27 cellular contexts compared by ENCODE assay signal in genomic region chr4:56674984-56675383, GRCh38. TPM values are rescaled to one million over a fixed set of nuclear protein-coding genes. Genes with fewer than 3 reads are reported as not detected.
DNase-seq lines count a peak whose midpoint lies in the region; ATAC-seq, FAIRE-seq and TF ChIP-seq lines count a peak whose summit lies in the region.
"Had no signal": no experiment of that assay in that cellular context is flagged by ENCODE, and none has a peak within 500 bp of the region (broad histone marks: within the 10 kb centered on the region; RNA-seq: fewer than 3 reads in every experiment).

No MANE protein-coding gene starts in this region.

- H3K9ac ChIP-seq in astrocyte (ENCODE audit: low read length): no peak overlapping the region

- no peak overlapping the region for H3K4me3 Mint-ChIP-seq in astrocyte (ENCODE audit: unreplicated experiment)
- no peak overlapping the region for H3K4me3 Mint-ChIP-seq in activated naive CD8-positive, alpha-beta T cell treated with anti-CD3 and anti-CD28 coated beads for 36 hours
- H3K4me3 Mint-ChIP-seq: activated CD4-positive, alpha-beta T cell treated with anti-CD3 and anti-CD28 coated beads, Interleukin-2, amount 10 ng/mL, durations not matched to agents 24 days and 14 days; activated naive CD8-positive, alpha-beta T cell had no signal

- no peak overlapping the region for H3K27ac ChIP-seq in astrocyte (ENCODE audit: low read depth, low read length)
- H3K27ac ChIP-seq in thoracic aorta: no peak overlapping the region
- H3K27ac ChIP-seq: ascending aorta, left ventricle myocardium inferior, pancreas, Peyer's patch had no signal

- FAIRE-seq in astrocyte (lab: Jason Lieb, UNC): no peak
- FAIRE-seq: H1, HepG2, islet of Langerhans, pancreas had no signal

- H3K4me1 ChIP-seq in astrocyte (ENCODE audit: insufficient read depth, low read length) (peaks cover 2% of the 10 kb centered on the region), thoracic aorta (ENCODE audit: control insufficient read depth in 1 of 2, low read depth in 2 of 2) (no peaks in the 10 kb centered on the region)
- H3K4me1 ChIP-seq: ascending aorta, pancreas, Peyer's patch had no signal

- H4K20me1 ChIP-seq in astrocyte (ENCODE audit: insufficient read depth, low read length): no peaks in the 10 kb centered on the region

- no peaks in the 10 kb centered on the region for H3K79me2 ChIP-seq in astrocyte (ENCODE audit: insufficient read depth, low read length)

- DNase-seq in HT1080 (ENCODE audit: low read depth) (peak; percentile 77), astrocyte (ENCODE audit: low read depth) (peak; percentile 42), fibroblast of mammary gland (ENCODE audit: low read depth) (peak; percentile 84), thoracic aorta (ENCODE audit: low spot score) (no peak)
- no peak for DNase-seq in stimulated activated CD4-positive, alpha-beta T cell treated with anti-CD3 and anti-CD28 coated beads, Interleukin-4, amount 100 ng/mL, for 4 hours
- no peak for DNase-seq in activated naive CD8-positive, alpha-beta T cell treated with anti-CD3 and anti-CD28 coated beads for 36 hours
- DNase-seq: activated CD4-positive, alpha-beta T cell treated with anti-CD3 and anti-CD28 coated beads, Interleukin-2, amount 10 ng/mL, durations not matched to agents 24 days and 14 days; activated effector memory CD4-positive, alpha-beta T cell treated with anti-CD3 and anti-CD28 coated beads, Interleukin-2, amount 50 U/mL, for 16 hours; activated T-cell treated with anti-CD3 and anti-CD28 coated beads, Interleukin-2, amount 50 U/mL, for 1 hour; COR-L47; head of caudate nucleus; left ventricle myocardium inferior; mesenchymal stem cell; NCI-H446; NCI-H774; pancreas; Peyer's patch; stimulated activated naive CD4-positive, alpha-beta T cell treated with Interleukin-2 at 50 U/mL for 16 hours; T1000 had no signal

- H3K9me3 ChIP-seq in astrocyte (ENCODE audit: insufficient read depth, low read depth, low read length) (no peaks in the 10 kb centered on the region), thoracic aorta (no peaks in the 10 kb centered on the region)
- H3K9me3 ChIP-seq: ascending aorta, left ventricle myocardium inferior, pancreas, Peyer's patch had no signal

- H3K4me3 ChIP-seq in astrocyte (ENCODE audit: insufficient read depth, low read depth, low read length) (no peak overlapping the region), fibroblast of mammary gland (ENCODE audit: control insufficient read depth, low read depth, low read length) (no peak overlapping the region), thoracic aorta (no peak overlapping the region)
- H3K4me3 ChIP-seq: ascending aorta, left ventricle myocardium inferior, pancreas, Peyer's patch, smooth muscle cell had no signal

- H3K4me2 ChIP-seq in astrocyte (ENCODE audit: low read length): no peak overlapping the region
- H3K4me2 ChIP-seq: smooth muscle cell had no signal

- no peaks in the 10 kb centered on the region for H3K9me3 Mint-ChIP-seq in astrocyte (ENCODE audit: unreplicated experiment)
- no peaks in the 10 kb centered on the region for H3K9me3 Mint-ChIP-seq in activated naive CD8-positive, alpha-beta T cell treated with anti-CD3 and anti-CD28 coated beads for 36 hours
- H3K9me3 Mint-ChIP-seq: activated CD4-positive, alpha-beta T cell treated with anti-CD3 and anti-CD28 coated beads, Interleukin-2, amount 10 ng/mL, durations not matched to agents 24 days and 14 days had no signal

- H3K27me3 Mint-ChIP-seq in astrocyte (ENCODE audit: low read depth, unreplicated experiment): no peaks in the 10 kb centered on the region
- peaks cover 28% of the 10 kb centered on the region for H3K27me3 Mint-ChIP-seq in activated naive CD8-positive, alpha-beta T cell treated with anti-CD3 and anti-CD28 coated beads for 36 hours

- H3K27me3 ChIP-seq in astrocyte (ENCODE audit: insufficient read depth, low read length): peaks cover 1% of the 10 kb centered on the region
- H3K27me3 ChIP-seq in thoracic aorta (replicated peaks; ENCODE audit: insufficient read depth): no peaks in the 10 kb centered on the region
- H3K27me3 ChIP-seq: ascending aorta, pancreas, Peyer's patch had no signal

- H3K36me3 Mint-ChIP-seq in astrocyte (ENCODE audit: low read depth, unreplicated experiment): no peaks in the 10 kb centered on the region
- no peaks in the 10 kb centered on the region for H3K36me3 Mint-ChIP-seq in activated naive CD8-positive, alpha-beta T cell treated with anti-CD3 and anti-CD28 coated beads for 36 hours
- H3K36me3 Mint-ChIP-seq: activated naive CD8-positive, alpha-beta T cell had no signal

- no peak overlapping the region for H3K27ac Mint-ChIP-seq in astrocyte (ENCODE audit: unreplicated experiment)
- H3K27ac Mint-ChIP-seq in activated naive CD8-positive, alpha-beta T cell treated with anti-CD3 and anti-CD28 coated beads for 36 hours: no peak overlapping the region
- H3K27ac Mint-ChIP-seq: activated CD4-positive, alpha-beta T cell treated with anti-CD3 and anti-CD28 coated beads, Interleukin-2, amount 10 ng/mL, durations not matched to agents 24 days and 14 days; activated naive CD8-positive, alpha-beta T cell had no signal

- no peak for TF ChIP-seq CTCF in astrocyte (IDR thresholded peaks at IDR 0.05; ENCODE audit: insufficient read depth, low read depth, low read length)
- no peak for TF ChIP-seq CTCF in fibroblast of mammary gland (conservative IDR thresholded peaks at IDR 0.05; ENCODE audit: control insufficient read depth, insufficient read depth, low read depth, low read length)
- no peak for TF ChIP-seq CTCF in thoracic aorta (IDR thresholded peaks at IDR 0.05)

- H3K36me3 ChIP-seq in astrocyte (ENCODE audit: insufficient read depth, low read length) (no peaks in the 10 kb centered on the region), thoracic aorta (no peaks in the 10 kb centered on the region)
- H3K36me3 ChIP-seq: ascending aorta, left ventricle myocardium inferior, pancreas, Peyer's patch had no signal

- ATAC-seq in thoracic aorta (ENCODE audit: insufficient number of reproducible peaks, low FRiP score, low read depth): peak; percentile 46
- no peak for ATAC-seq in HG02852 (IDR thresholded peaks at IDR 0.05; ENCODE audit: unreplicated experiment)
- no peak for ATAC-seq in GM21390 (IDR thresholded peaks at IDR 0.05; ENCODE audit: unreplicated experiment)
- ATAC-seq: HepG2, pancreas had no signal

- H3K4me1 Mint-ChIP-seq in astrocyte (ENCODE audit: low read depth, unreplicated experiment): no peaks in the 10 kb centered on the region
- H3K4me1 Mint-ChIP-seq in activated naive CD8-positive, alpha-beta T cell treated with anti-CD3 and anti-CD28 coated beads for 36 hours: peaks cover 2% of the 10 kb centered on the region

- H2AFZ ChIP-seq in astrocyte (ENCODE audit: low read depth, low read length): no peak overlapping the region

RNA-seq across cellular contexts. Expression of gene HOPX, which starts 6.1 kb away (rescaled TPM):
- total RNA-seq in HT1080 (2014; rRNA removed; shearing (Covaris generic)): not detected in 2 replicates
- polyA plus RNA-seq in HT1080 (2015; cell fraction: cytosol; rRNA removed): not detected in 2 replicates
- polyA plus RNA-seq in HT1080 (2015; cell fraction: nucleus; rRNA removed): not detected in 2 replicates
- total RNA-seq in astrocyte (0.94 and 1.7 TPM in 2 replicates), thoracic aorta (1 to 10 TPM; 2.0 to 3.1 TPM)
- 10 to 100 TPM; 16.5 to 18.1 TPM for total RNA-seq in activated naive CD8-positive, alpha-beta T cell treated with anti-CD3 and anti-CD28 coated beads for 36 hours
- total RNA-seq: H1, HepG2 had no signal
- polyA plus RNA-seq: H1, HepG2 had no signal

Comparison
In these comparisons a context has a peak if more than half of its experiments do, and no peak if none do; other contexts are left out.
1. DNase-seq: peak in HT1080 (single experiment), astrocyte (single experiment) and fibroblast of mammary gland (single experiment); none in thoracic aorta (single experiment), stimulated activated CD4-positive, alpha-beta T cell treated with anti-CD3 and anti-CD28 coated beads, Interleukin-4, amount 100 ng/mL, for 4 hours (0 of 2) and activated naive CD8-positive, alpha-beta T cell treated with anti-CD3 and anti-CD28 coated beads for 36 hours (single experiment).